ENCODE assay signal across 8 cellular contexts in genomic region chr17:65027305-65027704, GRCh38. TPM values are rescaled to one million over a fixed set of nuclear protein-coding genes. Genes with fewer than 3 reads are reported as not detected.
DNase-seq lines count a peak whose midpoint lies in the region; ATAC-seq and TF ChIP-seq lines count a peak whose summit lies in the region.

No MANE protein-coding gene starts in this region.

- H3K4me3 ChIP-seq in parathyroid adenoma (ENCODE audit: low read depth, low read length) = no peak overlapping the region

- H3K9me3 ChIP-seq in T-helper 17 cell (ENCODE audit: control insufficient read depth, low read length, poor library complexity, severe bottlenecking) (no peaks in the 10 kb centered on the region), parathyroid adenoma (ENCODE audit: control insufficient read depth, low read length) (no peaks in the 10 kb centered on the region)

- TF ChIP-seq CTCF in GM10248 (IDR thresholded peaks at IDR 0.05; ENCODE audit: control extremely low read depth, extremely low read depth, low read depth, missing control alignments) = no peak
- peak; percentile 9 for TF ChIP-seq CTCF in parathyroid adenoma (IDR thresholded peaks at IDR 0.05)

- DNase-seq in GM10248 (ENCODE audit: extremely low spot score) (peak; percentile 62), T-helper 17 cell (peak in 1 of 3 donors; percentile 37), dedifferentiated amniotic fluid mesenchymal stem cell (ENCODE audit: extremely low spot score) (peak; percentile 32), globus pallidus (ENCODE audit: low spot score) (no peak), DMS114 treated with DMSO at 0.1 percent for 48 hours (lab: John Stamatoyannopoulos, UW; ENCODE audit: unreplicated experiment) (no peak)

- H3K27me3 ChIP-seq in parathyroid adenoma (ENCODE audit: control insufficient read depth, insufficient read depth, low read length) = no peaks in the 10 kb centered on the region

- H2AFZ ChIP-seq in parathyroid adenoma = no peak overlapping the region

- peak; percentile 45 for ATAC-seq in HG03354 (IDR thresholded peaks at IDR 0.05; ENCODE audit: poor library complexity, severe bottlenecking, unreplicated experiment)
- peak; percentile 71 for ATAC-seq in T-helper 17 cell
- no peak for ATAC-seq in GM21529 (IDR thresholded peaks at IDR 0.05; ENCODE audit: unreplicated experiment)

- peaks cover 9% of the 10 kb centered on the region for H3K4me1 ChIP-seq in parathyroid adenoma

- H3K27me3 Mint-ChIP-seq in T-helper 17 cell = no peaks in the 10 kb centered on the region

- H3K36me3 Mint-ChIP-seq in T-helper 17 cell (ENCODE audit: low read depth) = peaks cover 2% of the 10 kb centered on the region

- peak overlapping the region; percentile 85 for H3K4me3 Mint-ChIP-seq in T-helper 17 cell

- peaks cover 64% of the 10 kb centered on the region for H3K4me1 Mint-ChIP-seq in T-helper 17 cell

- H3K4me2 ChIP-seq in parathyroid adenoma (ENCODE audit: low read length) = no peak overlapping the region

- peaks cover 54% of the 10 kb centered on the region for H3K79me2 ChIP-seq in parathyroid adenoma

- no peak overlapping the region for H3K9ac ChIP-seq in parathyroid adenoma

- POLR2A ChIA-PET in GM10248 (lab: Yijun Ruan, JAX) = interaction anchor here (0.9 kb wide), 1 partner anchor 23 kb away, joined by 3 read pairs; no protein-coding TSS in a partner anchor

- no peaks in the 10 kb centered on the region for H3K36me3 ChIP-seq in parathyroid adenoma (ENCODE audit: control insufficient read depth, insufficient read depth, low read length)

- H3K27ac Mint-ChIP-seq in T-helper 17 cell = peak overlapping the region; percentile 95

- no peak overlapping the region for H3K27ac ChIP-seq in parathyroid adenoma

- CTCF ChIA-PET in GM10248 (lab: Yijun Ruan, JAX) = interaction anchor here (0.8 to 1.8 kb wide), 5 partner anchors 11 to 171 kb away, joined by 3 to 6 read pairs (median 4); no protein-coding TSS in a partner anchor

RNA-seq across cellular contexts. Expression of gene GNA13, which starts 29.2 kb away (rescaled TPM):
- total RNA-seq in T-helper 17 cell = 100 to 1,000 TPM; 102 to 132 TPM

Comparison
In these comparisons a context has a peak if more than half of its experiments do, and no peak if none do; other contexts are left out.
1. DNase-seq: peak in GM10248 (single experiment) and dedifferentiated amniotic fluid mesenchymal stem cell (single experiment); none in globus pallidus (single experiment) and DMS114 treated with DMSO at 0.1 percent for 48 hours (single experiment).